11 cellular contexts compared by ENCODE assay signal in genomic region chr9:112878752-112879151, GRCh38. TPM values are rescaled to one million over a fixed set of nuclear protein-coding genes. Genes with fewer than 3 reads are reported as not detected.
"Had no signal": no experiment of that assay in that cellular context is flagged by ENCODE, and none has a peak within 500 bp of the region (broad histone marks: within the 10 kb centered on the region; RNA-seq: fewer than 3 reads in every experiment).

No MANE protein-coding gene starts in this region.

- H3K27ac Mint-ChIP-seq: GM23338, H9, HFFc6 had no signal

- H2AFZ ChIP-seq: GM23248, GM23338 had no signal

- H3K4me2 ChIP-seq: GM23338 had no signal

- DNase-seq: GM23248, GOT3, H7, H9, HCEC 1CT, HFFc6 had no signal

- ATAC-seq: GM23338, HCT116 had no signal

- H3K27ac ChIP-seq: GM23248 had no signal

- H3K9ac ChIP-seq: GM23248 had no signal

- H3K4me1 Mint-ChIP-seq: H9 had no signal

- H3K4me3 ChIP-seq: GM23248, GM23338, HAP-1 had no signal

- H3K9me3 Mint-ChIP-seq: GM23338, H9 had no signal

- H3K4me1 ChIP-seq: HAP-1 had no signal

- H3K4me3 Mint-ChIP-seq: GM23338, H9, HFFc6 had no signal

- H3K9me3 ChIP-seq: HAP-1 had no signal

- H3K36me3 ChIP-seq: HAP-1 had no signal

RNA-seq across cellular contexts. Expression of gene SLC46A2, which starts 11.9 kb away (rescaled TPM):
- total RNA-seq: GM23248, GM23338, H1, H4, H7, H9, HFFc6 had no signal
